In the genomic region with DNA sequence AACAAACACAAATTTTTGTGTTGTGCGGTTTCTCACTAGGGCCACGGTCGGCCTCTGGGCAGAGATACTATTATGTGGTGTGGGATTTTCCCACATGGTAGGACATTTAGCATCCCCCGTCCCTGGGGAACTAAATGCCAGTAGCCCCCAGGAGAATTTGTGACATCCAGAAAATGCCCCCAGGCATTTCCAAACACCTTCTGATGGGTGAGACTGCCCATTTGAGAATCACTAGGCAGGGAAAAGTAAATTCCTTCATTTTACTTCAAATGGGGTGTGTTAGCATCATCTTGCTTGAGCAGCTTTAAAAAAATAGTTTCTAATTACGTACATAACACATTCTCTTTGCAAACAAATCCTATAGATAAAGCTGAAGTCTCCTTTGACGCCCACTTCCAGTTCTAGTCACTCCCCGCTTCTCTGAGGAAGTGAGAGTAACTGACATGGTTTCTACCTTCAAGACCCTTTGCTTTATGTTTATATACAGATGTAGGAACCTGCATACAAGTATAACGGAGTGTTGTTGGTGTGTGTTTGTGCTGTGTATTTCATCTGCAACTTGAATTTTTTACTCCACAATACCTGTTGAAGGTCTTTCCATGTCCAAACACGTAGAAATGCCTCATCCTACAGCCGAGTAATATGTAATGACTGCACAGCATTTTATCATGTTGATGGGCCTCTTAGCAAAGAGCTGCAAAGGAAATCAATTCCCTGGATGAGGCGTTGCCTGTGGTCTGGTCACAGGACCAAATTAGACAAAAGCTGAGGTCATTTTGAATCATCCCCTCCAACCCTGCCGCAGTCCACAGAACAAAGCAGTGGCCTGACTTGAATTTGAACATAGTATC, we compare ENCODE assay signal across 8 cellular contexts. TPM values are rescaled to one million over a fixed set of nuclear protein-coding genes. Genes with fewer than 3 reads are reported as not detected.
DNase-seq lines count a peak whose midpoint lies in the region; ATAC-seq and TF ChIP-seq lines count a peak whose summit lies in the region.

No MANE protein-coding gene starts in this region.

- in situ Hi-C loops in HAP-1 (cut with MboI; ENCODE audit: low sequenced_read_pairs): no loop called here

- peak; percentile 47 for DNase-seq in NCI-H460 (ENCODE audit: extremely low read depth, low read depth)
- DNase-seq in fibroblast of the aortic adventitia (ENCODE audit: low read depth): peak; percentile 86
- DNase-seq in stimulated activated CD4-positive, alpha-beta T cell treated with anti-CD3 and anti-CD28 coated beads, Interleukin-1b, Interleukin-23, amount 100 ng/mL, for 48 hours: no peak
- DNase-seq in sciatic nerve (ENCODE audit: low spot score): no peak
- DNase-seq in HAP-1 (ENCODE audit: low spot score in 2 of 2): no peak
- DNase-seq in HuH-7 (ENCODE audit: low spot score): no peak

- no peaks in the 10 kb centered on the region for H3K36me3 ChIP-seq in HAP-1 (replicated peaks)

- intact Hi-C loops in sciatic nerve (cut with DNase I): no loop called here

- H3K27me3 ChIP-seq in HAP-1 (ENCODE audit: low read depth): no peaks in the 10 kb centered on the region

- H3K4me3 ChIP-seq in fibroblast of the aortic adventitia (ENCODE audit: low read depth, low read length): no peak overlapping the region
- H3K4me3 ChIP-seq in HAP-1: no peak overlapping the region

- no peaks in the 10 kb centered on the region for H3K4me1 ChIP-seq in HAP-1

- peaks cover 2% of the 10 kb centered on the region; the same call in 1 of the 2 replicates for H3K9me3 ChIP-seq in HAP-1

- ATAC-seq in GM18858 (IDR thresholded peaks at IDR 0.05; ENCODE audit: unreplicated experiment): peak; percentile 88
- peak; percentile 81 for ATAC-seq in HG02840 (IDR thresholded peaks at IDR 0.05; ENCODE audit: low FRiP score, unreplicated experiment)
- ATAC-seq in sciatic nerve: no peak

- no peak for TF ChIP-seq CTCF in fibroblast of the aortic adventitia (IDR thresholded peaks at IDR 0.05; ENCODE audit: insufficient read depth, low read length)

RNA-seq across cellular contexts. Expression of a gene that starts 31.4 kb away (rescaled TPM):
- 252 and 300 TPM in 2 replicates for total RNA-seq in NCI-H460 (2014; rRNA removed; shearing (Covaris generic))
- polyA plus RNA-seq in NCI-H460 (2014; cell fraction: nucleus; rRNA removed): 35.6 and 64.1 TPM in 2 replicates
- 52.4 and 267 TPM in 2 replicates for total RNA-seq in fibroblast of the aortic adventitia (ENCODE audit: low replicate concordance)
- 117 TPM for total RNA-seq in sciatic nerve

Comparison
In these comparisons a context has a peak if more than half of its experiments do, and no peak if none do; other contexts are left out.
1. DNase-seq: peak in NCI-H460 (single experiment) and fibroblast of the aortic adventitia (single experiment); none in stimulated activated CD4-positive, alpha-beta T cell treated with anti-CD3 and anti-CD28 coated beads, Interleukin-1b, Interleukin-23, amount 100 ng/mL, for 48 hours (single experiment), sciatic nerve (single experiment), HAP-1 (0 of 2) and HuH-7 (single experiment).